ENCODE assay signal across 18 cellular contexts in genomic region chr9:114099523-114100270, GRCh38. TPM values are rescaled to one million over a fixed set of nuclear protein-coding genes. Genes with fewer than 3 reads are reported as not detected.
DNase-seq lines count a peak whose midpoint lies in the region; ATAC-seq and TF ChIP-seq lines count a peak whose summit lies in the region.
"Had no signal": no experiment of that assay in that cellular context is flagged by ENCODE, and none has a peak within 500 bp of the region (broad histone marks: within the 10 kb centered on the region; RNA-seq: fewer than 3 reads in every experiment).

No MANE protein-coding gene starts in this region.

- peak overlapping the region; percentile 98 for H2AK5ac ChIP-seq in mesenchymal stem cell (ENCODE audit: low read length, severe bottlenecking)

- H3K27me3 ChIP-seq in body of pancreas (no peaks in the 10 kb centered on the region), mesenchymal stem cell (ENCODE audit: control insufficient read depth in 1 of 2, insufficient read depth in 1 of 2, low read length in 2 of 2) (peaks cover 0 to 48% of the 10 kb centered on the region in 2 experiments), right cardiac atrium (ENCODE audit: control insufficient read depth, insufficient read depth) (no peaks in the 10 kb centered on the region)

- H2BK15ac ChIP-seq in mesenchymal stem cell (ENCODE audit: low read depth, poor library complexity, severe bottlenecking), result no peak overlapping the region

- TF ChIP-seq POLR2A in body of pancreas (IDR thresholded peaks at IDR 0.05), result no peak

- no peak overlapping the region for H4K8ac ChIP-seq in mesenchymal stem cell (ENCODE audit: low read length)

- no peak overlapping the region for H3K23ac ChIP-seq in mesenchymal stem cell (ENCODE audit: low read length in 2 of 2)

- no peak overlapping the region for H4K91ac ChIP-seq in mesenchymal stem cell (ENCODE audit: low read length)

- ATAC-seq in body of pancreas (peak; percentile 16), GM18517 (IDR thresholded peaks at IDR 0.05; ENCODE audit: unreplicated experiment) (no peak), right cardiac atrium (no peak)

- H2BK120ac ChIP-seq in mesenchymal stem cell (ENCODE audit: low read depth, low read length), result no peak overlapping the region

- H3K9me3 ChIP-seq in body of pancreas, result no peaks in the 10 kb centered on the region
- H3K9me3 ChIP-seq in mesenchymal stem cell (ENCODE audit: control insufficient read depth, low read length), result peaks cover 36% of the 10 kb centered on the region
- H3K9me3 ChIP-seq in right cardiac atrium (ENCODE audit: control insufficient read depth, low read length), result no peaks in the 10 kb centered on the region

- H3K14ac ChIP-seq in mesenchymal stem cell (ENCODE audit: low read length in 2 of 2), result no peak overlapping the region

- 25% methylated on average over 4 of the region's 4 CpGs for WGBS in body of pancreas, 2 donors
- WGBS in mesenchymal stem cell, result 68% methylated on average over 4 of the region's 4 CpGs
- WGBS in right cardiac atrium, result 71% methylated on average over 4 of the region's 4 CpGs

- DNase-seq in DMS79 treated with DMSO at 0.1 percent for 48 hours (lab: John Stamatoyannopoulos, UW) (peak; percentile 30), body of pancreas (peak in 3 of 4 donors; percentile 31 to 61 (median 59)), mesenchymal stem cell (no peak), NCI-H2029 (lab: John Stamatoyannopoulos, UW) (no peak), T-helper 9 cell (no peak), right cardiac atrium (no peak)
- DNase-seq: activated CD4-positive, alpha-beta T cell treated with anti-CD3 and anti-CD28 coated beads for 48 hours; activated naive CD8-positive, alpha-beta T cell treated with anti-CD3 and anti-CD28 coated beads, Interleukin-2, amount 10 ng/mL, durations not matched to agents 7 days and 5 days; central memory CD4-positive, alpha-beta T cell; NCI-H1417 treated with DMSO at 0.1 percent for 48 hours; stimulated activated CD4-positive, alpha-beta T cell treated with anti-CD3 and anti-CD28 coated beads, Interleukin-4, amount 100 ng/mL, for 4 hours; T-helper 2 cell had no signal

- H3K4me1 ChIP-seq in body of pancreas (peaks cover 55% of the 10 kb centered on the region), mesenchymal stem cell (ENCODE audit: control insufficient read depth, insufficient read depth, low read depth, low read length) (peaks cover 26% of the 10 kb centered on the region), right cardiac atrium (ENCODE audit: control insufficient read depth, insufficient read depth, low read length) (no peaks in the 10 kb centered on the region)

- intact Hi-C loops in body of pancreas (cut with DNase I) (no loop called here), right cardiac atrium (cut with DNase I) (no loop called here)

- no peak overlapping the region for H2AFZ ChIP-seq in mesenchymal stem cell (ENCODE audit: low read depth, low read length)

- H3K79me1 ChIP-seq in mesenchymal stem cell (replicated peaks; ENCODE audit: low read length, poor library complexity, severe bottlenecking), result peaks cover 9% of the 10 kb centered on the region

- H3K4me3 ChIP-seq in body of pancreas, result no peak overlapping the region
- no peak overlapping the region for H3K4me3 ChIP-seq in mesenchymal stem cell (ENCODE audit: insufficient read depth in 1 of 2, low read depth in 1 of 2, low read length in 2 of 2)
- no peak overlapping the region for H3K4me3 ChIP-seq in right cardiac atrium (ENCODE audit: low read length)
- H3K4me3 ChIP-seq: HAP-1 had no signal

- no peak overlapping the region for H3K4ac ChIP-seq in mesenchymal stem cell (ENCODE audit: low read depth in 1 of 2, low read length in 2 of 2)

- peak overlapping the region; percentile 40 for H3K4me2 ChIP-seq in mesenchymal stem cell (ENCODE audit: low read length, poor library complexity, severe bottlenecking)

- H3K27ac ChIP-seq in 22Rv1 (peak overlapping the region; percentile 87), body of pancreas (peak overlapping the region; percentile 75 to 94 (median 85)), mesenchymal stem cell (ENCODE audit: low read length, poor library complexity, severe bottlenecking) (peak overlapping the region; percentile 96), right cardiac atrium (ENCODE audit: low read length) (no peak overlapping the region)

- peak overlapping the region; percentile 47 for H2BK5ac ChIP-seq in mesenchymal stem cell (ENCODE audit: low read depth, low read length, poor library complexity, severe bottlenecking)

- H3K36me3 ChIP-seq in body of pancreas (replicated peaks in 1 of 2; ENCODE audit: insufficient read depth in 1 of 2, low read depth in 2 of 2), result no peaks in the 10 kb centered on the region
- H3K36me3 ChIP-seq in mesenchymal stem cell (ENCODE audit: control insufficient read depth in 1 of 2, insufficient read depth in 2 of 2, low read depth in 1 of 2, low read length in 2 of 2), result peaks cover 0 to 29% of the 10 kb centered on the region in 2 experiments
- H3K36me3 ChIP-seq: HAP-1 had no signal

- H3K18ac ChIP-seq in mesenchymal stem cell (ENCODE audit: low read depth in 1 of 2, low read length in 2 of 2), result no peak overlapping the region

- H2BK12ac ChIP-seq in mesenchymal stem cell (ENCODE audit: low read length in 2 of 2), result no peak overlapping the region

- no peak for TF ChIP-seq CTCF in 22Rv1 (IDR thresholded peaks at IDR 0.05)
- no peak for TF ChIP-seq CTCF in body of pancreas (IDR thresholded peaks at IDR 0.05)

- H3K9ac ChIP-seq in mesenchymal stem cell (ENCODE audit: low read length), result no peak overlapping the region

RNA-seq across cellular contexts. Expression of gene KIF12, which starts 0.6 kb away (rescaled TPM):
- total RNA-seq in body of pancreas, result 100 to 1,000 TPM; 135 to 249 TPM
- polyA plus RNA-seq in mesenchymal stem cell (2013, experiment 1 of 2), result 0.10 TPM
- polyA plus RNA-seq in mesenchymal stem cell (2013, experiment 2 of 2), result not detected
- total RNA-seq in right cardiac atrium, result under 1 TPM in 2 of 4 donors, not detected in 2; 0.11 to 0.44 TPM
- 0.23 TPM for polyA plus RNA-seq in right cardiac atrium
- total RNA-seq: activated naive CD8-positive, alpha-beta T cell treated with anti-CD3 and anti-CD28 coated beads, Interleukin-2, amount 10 ng/mL, durations not matched to agents 7 days and 5 days had no signal

RNA-seq across cellular contexts. Expression of gene AMBP, which starts 21.6 kb away (rescaled TPM):
- total RNA-seq in body of pancreas (100 to 1,000 TPM in 1 of 2 donors, 10 to 100 TPM in 1; 53.4 to 307 TPM), right cardiac atrium (under 1 TPM in 1 of 4 donors, not detected in 3; 0.81 TPM)
- polyA plus RNA-seq in mesenchymal stem cell (2013, experiment 1 of 2), result 0.03 TPM
- polyA plus RNA-seq in mesenchymal stem cell (2013, experiment 2 of 2), result 0.03 TPM
- 0.11 TPM for polyA plus RNA-seq in right cardiac atrium
- total RNA-seq: activated naive CD8-positive, alpha-beta T cell treated with anti-CD3 and anti-CD28 coated beads, Interleukin-2, amount 10 ng/mL, durations not matched to agents 7 days and 5 days; glomerular endothelial cell; kidney epithelial cell; urinary bladder had no signal

RNA-seq across cellular contexts. Expression of gene COL27A1, which starts 55.6 kb away (rescaled TPM):
- total RNA-seq in body of pancreas, result 10 to 100 TPM; 24.1 to 58.0 TPM
- polyA plus RNA-seq in mesenchymal stem cell (2013, experiment 1 of 2), result 13.9 TPM
- polyA plus RNA-seq in mesenchymal stem cell (2013, experiment 2 of 2), result 12.5 TPM
- total RNA-seq in right cardiac atrium, result 1 to 10 TPM; 2.6 to 8.4 (median 7.1) TPM
- 10.3 TPM for polyA plus RNA-seq in right cardiac atrium

Comparison
In these comparisons a context has a peak if more than half of its experiments do, and no peak if none do; other contexts are left out.
1. DNase-seq: peak in DMS79 treated with DMSO at 0.1 percent for 48 hours (single experiment) and body of pancreas (3 of 4); none in mesenchymal stem cell (single experiment), NCI-H2029 (single experiment), T-helper 9 cell (single experiment) and right cardiac atrium (0 of 3).
2. RNA of gene KIF12, which starts 0.6 kb away (total RNA-seq): 135 to 249 TPM in body of pancreas; 0.11 to 0.44 TPM in right cardiac atrium; every median in the first group is over 10 times any median in the second.
3. RNA of gene AMBP, which starts 21.6 kb away (total RNA-seq): 53.4 to 307 TPM in body of pancreas; 0.81 TPM in right cardiac atrium; every median in the first group is over 10 times any median in the second.